ENCODE assay signal across 9 cellular contexts in genomic region chr21:44919913-44920693, GRCh38. TPM values are rescaled to one million over a fixed set of nuclear protein-coding genes. Genes with fewer than 3 reads are reported as not detected.
DNase-seq lines count a peak whose midpoint lies in the region; ATAC-seq, FAIRE-seq and TF ChIP-seq lines count a peak whose summit lies in the region.
"Had no signal": no experiment of that assay in that cellular context is flagged by ENCODE, and none has a peak within 500 bp of the region (broad histone marks: within the 10 kb centered on the region; RNA-seq: fewer than 3 reads in every experiment).

No MANE protein-coding gene starts in this region.

- no peaks in the 10 kb centered on the region for H3K9me2 ChIP-seq in MM.1S (replicated peaks; ENCODE audit: insufficient read depth, low read length)

- no peaks in the 10 kb centered on the region for H3K79me2 ChIP-seq in MM.1S (ENCODE audit: low read length)

- peak overlapping the region; percentile 93 to 99 for H3K27ac Mint-ChIP-seq in effector memory CD8-positive, alpha-beta T cell
- H3K27ac Mint-ChIP-seq in stimulated activated effector memory CD8-positive, alpha-beta T cell treated with anti-CD3 and anti-CD28 coated beads, Interleukin-12 subunit alpha, Interleukin-12 subunit beta, amount 100 ng/mL, for 72 hours, result peak overlapping the region; percentile 96

- H3K9ac ChIP-seq in MM.1S (ENCODE audit: low read length), result no peak overlapping the region

- no peak for TF ChIP-seq POLR2A in adrenal gland (IDR thresholded peaks at IDR 0.05)

- no peak for TF ChIP-seq CTCF in MM.1S (IDR thresholded peaks at IDR 0.05; ENCODE audit: low read length)
- no peak for TF ChIP-seq CTCF in adrenal gland (IDR thresholded peaks at IDR 0.05)

- H3K36me3 Mint-ChIP-seq in effector memory CD8-positive, alpha-beta T cell (ENCODE audit: insufficient read depth), result peaks cover 46% of the 10 kb centered on the region
- H3K36me3 Mint-ChIP-seq in stimulated activated effector memory CD8-positive, alpha-beta T cell treated with anti-CD3 and anti-CD28 coated beads, Interleukin-12 subunit alpha, Interleukin-12 subunit beta, amount 100 ng/mL, for 72 hours, result peaks cover 70% of the 10 kb centered on the region

- 50 to 73% (median 53%) methylated on average over 6 to 28 of the region's 28 CpGs for WGBS in adrenal gland, 4 donors

- no peak overlapping the region for H3K27ac ChIP-seq in MM.1S (ENCODE audit: low read length)
- peak overlapping the region in 2 of 5 donors; percentile 38 to 63 for H3K27ac ChIP-seq in adrenal gland

- no peaks in the 10 kb centered on the region; the same call in 1 of the 2 replicates for H4K20me1 ChIP-seq in MM.1S (ENCODE audit: insufficient read depth, low read length)

- no peak overlapping the region for H3K4me2 ChIP-seq in MM.1S (ENCODE audit: low read depth, low read length)

- H3K4me1 Mint-ChIP-seq in effector memory CD8-positive, alpha-beta T cell (ENCODE audit: low read depth in 2 of 2), result peaks cover 65 to 79% of the 10 kb centered on the region in 2 donors
- peaks cover 83% of the 10 kb centered on the region for H3K4me1 Mint-ChIP-seq in stimulated activated effector memory CD8-positive, alpha-beta T cell treated with anti-CD3 and anti-CD28 coated beads, Interleukin-12 subunit alpha, Interleukin-12 subunit beta, amount 100 ng/mL, for 72 hours

- no peaks in the 10 kb centered on the region for H3F3A ChIP-seq in MM.1S (ENCODE audit: insufficient read depth, low read length)

- no peak overlapping the region for H2AFZ ChIP-seq in MM.1S (ENCODE audit: low read length)

- intact Hi-C loops in adrenal gland (cut with DNase I), result no loop called here

- H3K4me1 ChIP-seq in MM.1S (ENCODE audit: low read length), result no peaks in the 10 kb centered on the region
- peaks cover 0 to 7% of the 10 kb centered on the region in 2 donors for H3K4me1 ChIP-seq in adrenal gland (replicated peaks in 1 of 2)

- H3K36me3 ChIP-seq in MM.1S (replicated peaks; ENCODE audit: insufficient read depth, low read length) (no peaks in the 10 kb centered on the region), adrenal gland (replicated peaks in 1 of 2) (no peaks in the 10 kb centered on the region)

- peak; percentile 5 for ATAC-seq in GM19438 (IDR thresholded peaks at IDR 0.05; ENCODE audit: low read depth, unreplicated experiment)
- ATAC-seq in effector memory CD8-positive, alpha-beta T cell (replicated peaks), result peak; percentile 30
- ATAC-seq in stimulated activated effector memory CD8-positive, alpha-beta T cell treated with anti-CD3 and anti-CD28 coated beads, Interleukin-12 subunit alpha, Interleukin-12 subunit beta, amount 100 ng/mL, for 72 hours, result peak; percentile 42

- no peaks in the 10 kb centered on the region for H3K9me3 Mint-ChIP-seq in effector memory CD8-positive, alpha-beta T cell
- no peaks in the 10 kb centered on the region for H3K9me3 Mint-ChIP-seq in stimulated activated effector memory CD8-positive, alpha-beta T cell treated with anti-CD3 and anti-CD28 coated beads, Interleukin-12 subunit alpha, Interleukin-12 subunit beta, amount 100 ng/mL, for 72 hours

- H3K27me3 ChIP-seq in MM.1S (replicated peaks; ENCODE audit: insufficient read depth, low read length) (peaks cover 99% of the 10 kb centered on the region), adrenal gland (peaks cover 19% of the 10 kb centered on the region)

- H3K9me3 ChIP-seq in MM.1S (replicated peaks; ENCODE audit: insufficient read depth, low read length) (no peaks in the 10 kb centered on the region), adrenal gland (replicated peaks in 1 of 3) (no peaks in the 10 kb centered on the region)

- H3K27me3 Mint-ChIP-seq in effector memory CD8-positive, alpha-beta T cell, result no peaks in the 10 kb centered on the region

- peak overlapping the region; percentile 89 to 96 for H3K4me3 Mint-ChIP-seq in effector memory CD8-positive, alpha-beta T cell
- peak overlapping the region; percentile 98 for H3K4me3 Mint-ChIP-seq in stimulated activated effector memory CD8-positive, alpha-beta T cell treated with anti-CD3 and anti-CD28 coated beads, Interleukin-12 subunit alpha, Interleukin-12 subunit beta, amount 100 ng/mL, for 72 hours

- DNase-seq in HTR-8/SVneo (ENCODE audit: insufficient read length, low spot score), result no peak
- DNase-seq in effector memory CD8-positive, alpha-beta T cell, result no peak
- DNase-seq in stimulated activated effector memory CD8-positive, alpha-beta T cell treated with anti-CD3 and anti-CD28 coated beads, Interleukin-12 subunit alpha, Interleukin-12 subunit beta, amount 100 ng/mL, for 72 hours (ENCODE audit: low spot score in 2 of 2), result peak in 1 of 2 donors; percentile 67
- DNase-seq in iPS-NIHi11 (ENCODE audit: low spot score), result no peak
- no peak for DNase-seq in NCI-H1436 treated with DMSO at 0.1 percent for 48 hours (lab: John Stamatoyannopoulos, UW)
- no peak for DNase-seq in MM.1S
- DNase-seq in adrenal gland, result no peak
- DNase-seq: NCI-H446 treated with DMSO at 0.1 percent for 48 hours had no signal

- H3K4me3 ChIP-seq in MM.1S (ENCODE audit: low read length), result no peak overlapping the region
- peak overlapping the region in 1 of 4 donors; percentile 40 for H3K4me3 ChIP-seq in adrenal gland

- FAIRE-seq in HTR-8/SVneo (lab: Jason Lieb, UNC), result peak; percentile 80

RNA-seq across cellular contexts. Expression of gene ITGB2, which starts 0.6 kb away (rescaled TPM):
- total RNA-seq in adrenal gland, result 100 to 1,000 TPM in 4 of 8 donors, 10 to 100 TPM in 4; 68.2 to 212 (median 120) TPM
- polyA plus RNA-seq in adrenal gland, result 100 to 1,000 TPM in 2 of 3 donors, 10 to 100 TPM in 1; 10.9 to 249 (median 101) TPM

RNA-seq across cellular contexts. Expression of gene SLX9, which starts 19.7 kb away (rescaled TPM):
- total RNA-seq in adrenal gland, result 10 to 100 TPM; 11.1 to 45.3 (median 26.6) TPM
- 10 to 100 TPM; 13.1 to 22.8 (median 21.4) TPM for polyA plus RNA-seq in adrenal gland

RNA-seq across cellular contexts. Expression of gene PTTG1IP, which starts 46.6 kb away (rescaled TPM):
- total RNA-seq in adrenal gland, result 100 to 1,000 TPM; 114 to 467 (median 251) TPM
- polyA plus RNA-seq in adrenal gland, result 100 to 1,000 TPM; 110 to 138 (median 118) TPM
